ENCODE assay signal across 16 cellular contexts in genomic region chr9:89518466-89519392, GRCh38. TPM values are rescaled to one million over a fixed set of nuclear protein-coding genes. Genes with fewer than 3 reads are reported as not detected.
DNase-seq lines count a peak whose midpoint lies in the region; ATAC-seq and TF ChIP-seq lines count a peak whose summit lies in the region.
"Had no signal": no experiment of that assay in that cellular context is flagged by ENCODE, and none has a peak within 500 bp of the region (broad histone marks: within the 10 kb centered on the region; RNA-seq: fewer than 3 reads in every experiment).

No MANE protein-coding gene starts in this region.

- intact Hi-C loops in esophagus muscularis mucosa (cut with DNase I) (no loop called here), vagina (cut with DNase I) (no loop called here), sciatic nerve (cut with DNase I) (no loop called here)

- no peak overlapping the region for H3K27ac ChIP-seq in mesenchymal stem cell (ENCODE audit: low read length, poor library complexity, severe bottlenecking)
- H3K27ac ChIP-seq in esophagus muscularis mucosa (replicated peaks in 1 of 4): no peak overlapping the region
- H3K27ac ChIP-seq in vagina: no peak overlapping the region
- H3K27ac ChIP-seq: GM23248, SJCRH30, tibial nerve had no signal

- H3K36me3 Mint-ChIP-seq in T-helper 17 cell (ENCODE audit: low read depth): no peaks in the 10 kb centered on the region
- H3K36me3 Mint-ChIP-seq: activated naive CD4-positive, alpha-beta T cell treated with anti-CD3 and anti-CD28 coated beads, Interleukin-2, amount 50 U/mL, for 72 hours had no signal

- WGBS in mesenchymal stem cell: 95% methylated on average over 7 of the region's 7 CpGs
- WGBS in esophagus muscularis mucosa: 83% methylated on average over 7 of the region's 7 CpGs

- no peak overlapping the region for H2AFZ ChIP-seq in mesenchymal stem cell (ENCODE audit: low read depth, low read length)
- H2AFZ ChIP-seq: GM23248 had no signal

- no peak overlapping the region for H4K8ac ChIP-seq in mesenchymal stem cell (ENCODE audit: low read length)

- H2BK5ac ChIP-seq in mesenchymal stem cell (ENCODE audit: low read depth, low read length, poor library complexity, severe bottlenecking): no peak overlapping the region

- H2BK15ac ChIP-seq in mesenchymal stem cell (ENCODE audit: low read depth, poor library complexity, severe bottlenecking): no peak overlapping the region

- ATAC-seq in T-helper 17 cell (no peak), sciatic nerve (no peak)

- H3K4me3 ChIP-seq in GM06990 (replicated peaks; ENCODE audit: low read depth, low read length) (no peak overlapping the region), mesenchymal stem cell (ENCODE audit: insufficient read depth in 1 of 2, low read depth in 1 of 2, low read length in 2 of 2) (no peak overlapping the region), esophagus muscularis mucosa (no peak overlapping the region), vagina (no peak overlapping the region)
- H3K4me3 ChIP-seq: GM23248, lung, SJCRH30, tibial nerve had no signal

- TF ChIP-seq CTCF in GM06990 (IDR thresholded peaks at IDR 0.05; ENCODE audit: insufficient read depth, low read length, poor library complexity, severe bottlenecking): peak; percentile 16
- no peak for TF ChIP-seq CTCF in esophagus muscularis mucosa (IDR thresholded peaks at IDR 0.05)
- no peak for TF ChIP-seq CTCF in vagina (IDR thresholded peaks at IDR 0.05)

- H3K36me3 ChIP-seq in GM06990 (ENCODE audit: control insufficient read depth, insufficient read depth, low read length) (no peaks in the 10 kb centered on the region), mesenchymal stem cell (ENCODE audit: control insufficient read depth in 1 of 2, insufficient read depth in 2 of 2, low read depth in 1 of 2, low read length in 2 of 2) (no peaks in the 10 kb centered on the region), esophagus muscularis mucosa (no peaks in the 10 kb centered on the region), vagina (no peaks in the 10 kb centered on the region)
- H3K36me3 ChIP-seq: SJCRH30, tibial nerve had no signal

- no peak overlapping the region for H2BK120ac ChIP-seq in mesenchymal stem cell (ENCODE audit: low read depth, low read length)

- H3K23ac ChIP-seq in mesenchymal stem cell (ENCODE audit: low read length in 2 of 2): no peak overlapping the region

- H3K9ac ChIP-seq in mesenchymal stem cell (ENCODE audit: low read length): no peak overlapping the region
- H3K9ac ChIP-seq: GM23248 had no signal

- H2BK12ac ChIP-seq in mesenchymal stem cell (ENCODE audit: low read length in 2 of 2): no peak overlapping the region

- no peaks in the 10 kb centered on the region for H3K27me3 Mint-ChIP-seq in T-helper 17 cell

- DNase-seq in SIG-M5 treated with dmso at 0.1 percent for 504 hours (lab: John Stamatoyannopoulos, UW; ENCODE audit: unreplicated experiment) (peak; percentile 8), SIG-M5 (lab: John Stamatoyannopoulos, UW) (no peak), GM06990 (ENCODE audit: extremely low read depth, insufficient read length) (no peak), T-helper 17 cell (no peak), mesenchymal stem cell (no peak), esophagus muscularis mucosa (ENCODE audit: extremely low spot score) (no peak), vagina (ENCODE audit: extremely low spot score in 2 of 2) (no peak), sciatic nerve (ENCODE audit: low spot score) (no peak)
- DNase-seq: activated CD4-positive, CD25-positive, alpha-beta regulatory T cell; NCI-H2081; NCI-H748 treated with DMSO at 0.1 percent for 48 hours had no signal

- no peak overlapping the region for H3K4me3 Mint-ChIP-seq in T-helper 17 cell

- H3K27ac Mint-ChIP-seq in T-helper 17 cell: peak overlapping the region; percentile 91

- H3K27me3 ChIP-seq in GM06990 (replicated peaks; ENCODE audit: control insufficient read depth, insufficient read depth, low read length) (no peaks in the 10 kb centered on the region), mesenchymal stem cell (ENCODE audit: control insufficient read depth in 1 of 2, insufficient read depth in 1 of 2, low read length in 2 of 2) (peaks cover 0 to 11% of the 10 kb centered on the region in 2 experiments), esophagus muscularis mucosa (no peaks in the 10 kb centered on the region), vagina (no peaks in the 10 kb centered on the region)
- H3K27me3 ChIP-seq: tibial nerve had no signal

- TF ChIP-seq EP300 in esophagus muscularis mucosa (IDR thresholded peaks at IDR 0.05): no peak

- no peak for TF ChIP-seq POLR2A in esophagus muscularis mucosa (IDR thresholded peaks at IDR 0.05; ENCODE audit: low read depth)
- no peak for TF ChIP-seq POLR2A in vagina (IDR thresholded peaks at IDR 0.05)

- H3K18ac ChIP-seq in mesenchymal stem cell (ENCODE audit: low read depth in 1 of 2, low read length in 2 of 2): no peak overlapping the region

- no peak overlapping the region for H3K14ac ChIP-seq in mesenchymal stem cell (ENCODE audit: low read length in 2 of 2)

- no peak overlapping the region for H4K91ac ChIP-seq in mesenchymal stem cell (ENCODE audit: low read length)

- H3K79me1 ChIP-seq in mesenchymal stem cell (replicated peaks; ENCODE audit: low read length, poor library complexity, severe bottlenecking): no peaks in the 10 kb centered on the region

- no peaks in the 10 kb centered on the region for H3K9me3 ChIP-seq in T-helper 17 cell (ENCODE audit: control insufficient read depth, low read length, poor library complexity, severe bottlenecking)
- no peaks in the 10 kb centered on the region for H3K9me3 ChIP-seq in mesenchymal stem cell (ENCODE audit: control insufficient read depth, low read length)
- no peaks in the 10 kb centered on the region for H3K9me3 ChIP-seq in esophagus muscularis mucosa
- no peaks in the 10 kb centered on the region for H3K9me3 ChIP-seq in vagina
- H3K9me3 ChIP-seq: SJCRH30, tibial nerve had no signal

- peaks cover 42% of the 10 kb centered on the region for H3K4me1 Mint-ChIP-seq in T-helper 17 cell

- no peak overlapping the region for H3K4me2 ChIP-seq in mesenchymal stem cell (ENCODE audit: low read length, poor library complexity, severe bottlenecking)

- peak overlapping the region; percentile 42 for H2AK5ac ChIP-seq in mesenchymal stem cell (ENCODE audit: low read length, severe bottlenecking)

- H3K4ac ChIP-seq in mesenchymal stem cell (ENCODE audit: low read depth in 1 of 2, low read length in 2 of 2): no peak overlapping the region

- H3K4me1 ChIP-seq in mesenchymal stem cell (ENCODE audit: control insufficient read depth, insufficient read depth, low read depth, low read length) (peaks cover 13% of the 10 kb centered on the region), esophagus muscularis mucosa (peaks cover 0 to 7% (median 2%) of the 10 kb centered on the region in 4 donors), vagina (no peaks in the 10 kb centered on the region)
- H3K4me1 ChIP-seq: SJCRH30 had no signal

RNA-seq across cellular contexts. Expression of gene SEMA4D, which starts 20.8 kb away (rescaled TPM):
- total RNA-seq in T-helper 17 cell: 100 to 1,000 TPM; 250 to 312 TPM
- 3.2 TPM for polyA plus RNA-seq in mesenchymal stem cell (2013, experiment 1 of 2)
- 3.2 TPM for polyA plus RNA-seq in mesenchymal stem cell (2013, experiment 2 of 2)
- total RNA-seq in esophagus muscularis mucosa: 10 to 100 TPM in 3 of 4 donors, 1 to 10 TPM in 1; 7.9 to 14.1 (median 10.6) TPM
- 39.3 TPM for total RNA-seq in vagina
- 35.8 TPM for total RNA-seq in sciatic nerve
- total RNA-seq: SJCRH30 had no signal
